ENCODE assay signal across 1 cellular context in genomic region chr22:20764053-20764720, GRCh38.
TF ChIP-seq lines count a peak whose summit lies in the region.

No MANE protein-coding gene starts in this region.

TF ChIP-seq in K562, 482 proteins besides CTCF, POLR2A, EP300 and RAD21 (continued from another document):
- TF ChIP-seq REST (CRISPR knock-in tag; IDR thresholded peaks at IDR 0.05; ENCODE audit: low read depth): no peak
- no peak for TF ChIP-seq GTF2F1 (IDR thresholded peaks at IDR 0.05; ENCODE audit: low read depth, low read length)
- TF ChIP-seq WHSC1 (IDR thresholded peaks at IDR 0.05; ENCODE audit: low read length): peak; percentile 80
- no peak for TF ChIP-seq PRMT5 (CRISPR knock-in tag; IDR thresholded peaks at IDR 0.05)
- TF ChIP-seq SAP30 (IDR thresholded peaks at IDR 0.05; ENCODE audit: borderline replicate concordance, insufficient read depth, low read depth, low read length, poor library complexity, severe bottlenecking): no peak
- no peak for TF ChIP-seq TEAD2 (tag; IDR thresholded peaks at IDR 0.05)
- TF ChIP-seq KLF13 (tag; IDR thresholded peaks at IDR 0.05; ENCODE audit: borderline replicate concordance, low read depth): peak; percentile 39; the same call in 1 of the 2 replicates
- TF ChIP-seq ATF2 (CRISPR knock-in tag; IDR thresholded peaks at IDR 0.05): peak; percentile 69; the same call in 1 of the 2 replicates
- no peak for TF ChIP-seq PREB (CRISPR knock-in tag; IDR thresholded peaks at IDR 0.05)
- TF ChIP-seq JUNB (CRISPR knock-in tag; conservative IDR thresholded peaks at IDR 0.05): no peak
- no peak for TF ChIP-seq PCBP1 (IDR thresholded peaks at IDR 0.05; ENCODE audit: low read depth, low read length, poor library complexity, severe bottlenecking)
- peak; percentile 49; the same call in 1 of the 2 replicates for TF ChIP-seq STAT6 (CRISPR knock-in tag; IDR thresholded peaks at IDR 0.05)
- TF ChIP-seq USF2 (CRISPR knock-in tag; IDR thresholded peaks at IDR 0.05): no peak
- peak; percentile 59 for TF ChIP-seq USF1 (CRISPR knock-in tag; IDR thresholded peaks at IDR 0.05)
- TF ChIP-seq SIRT6 (IDR thresholded peaks at IDR 0.05; ENCODE audit: low read depth, low read length): no peak
- TF ChIP-seq HES1 (IDR thresholded peaks at IDR 0.05; ENCODE audit: low read depth): no peak
- peak; percentile 25; the same call in 1 of the 2 replicates for TF ChIP-seq MAX (CRISPR knock-in tag; IDR thresholded peaks at IDR 0.05)
